ENCODE assay signal across 25 cellular contexts in genomic region chr9:95890594-95890993, GRCh38.
"Had no signal": no experiment of that assay in that cellular context is flagged by ENCODE, and none has a peak within 500 bp of the region (broad histone marks: within the 10 kb centered on the region; RNA-seq: fewer than 3 reads in every experiment).

No MANE protein-coding gene starts in this region.

- ATAC-seq: left colon; left lung; lower lobe of right lung; natural killer cell treated with Interleukin-12 subunit alpha and Interleukin-12 subunit beta and Interleukin-15 and Interleukin-18, amount 100 ng/mL, for 72 hours; sciatic nerve; stimulated activated naive B cell treated with anti-CD40 and anti-IgM and Interleukin-4, amounts not matched to agents 10 μg/mL and 1 μg/mL and 100 μg/mL, for 72 hours; stimulated activated naive CD8-positive, alpha-beta T cell treated with anti-CD3 and anti-CD28 coated beads, Interleukin-15, Interleukin-2, amounts not matched to agents 100 U/mL and 50 U/mL, for 24 hours had no signal

- H3K27ac ChIP-seq: left lung, lower lobe of right lung, ovary, right atrium auricular region, skin epidermis, stomach, testis, thyroid gland, transverse colon, upper lobe of left lung, vagina had no signal

- H3K9me3 Mint-ChIP-seq: natural killer cell treated with Interleukin-12 subunit alpha and Interleukin-12 subunit beta and Interleukin-15 and Interleukin-18, amount 100 ng/mL, for 72 hours; stimulated activated naive B cell treated with anti-CD40 and anti-IgM and Interleukin-4, amounts not matched to agents 10 μg/mL and 1 μg/mL and 100 μg/mL, for 72 hours had no signal

- FAIRE-seq: kidney had no signal

- DNase-seq: immature natural killer cell; kidney; left colon; left lung; lower lobe of right lung; mammary epithelial cell; mesenchymal stem cell; ovary; stimulated activated CD4-positive, alpha-beta T cell treated with anti-CD3 and anti-CD28 coated beads, Interleukin-12 subunit alpha, Interleukin-12 subunit beta, amount 100 ng/mL, for 4 hours; stimulated activated CD4-positive, alpha-beta T cell treated with anti-CD3 and anti-CD28 coated beads, Interleukin-15, amount 100 ng/mL, for 24 hours; stimulated activated CD4-positive, alpha-beta T cell treated with anti-CD3 and anti-CD28 coated beads, Interleukin-2, amount 100 ng/mL, for 24 hours; stimulated activated CD4-positive, alpha-beta T cell treated with anti-CD3 and anti-CD28 coated beads, Interleukin-4, amount 100 ng/mL, for 1 hour; stimulated activated naive B cell treated with anti-CD40 and anti-IgM and Interleukin-4, amounts not matched to agents 10 μg/mL and 1 μg/mL and 100 μg/mL, for 72 hours; stimulated activated naive CD8-positive, alpha-beta T cell treated with anti-CD3 and anti-CD28 coated beads, Interleukin-15, Interleukin-2, amounts not matched to agents 100 U/mL and 50 U/mL, for 24 hours; stomach; testis; thyroid gland; transverse colon; upper lobe of left lung had no signal

- H3K27me3 ChIP-seq: left lung, ovary, right atrium auricular region, stomach, testis, thyroid gland, transverse colon, upper lobe of left lung, vagina had no signal

- H3K27ac Mint-ChIP-seq: immature natural killer cell; natural killer cell treated with Interleukin-12 subunit alpha and Interleukin-12 subunit beta and Interleukin-15 and Interleukin-18, amount 100 ng/mL, for 72 hours; progenitor cell of endocrine pancreas; stimulated activated naive B cell treated with anti-CD40 and anti-IgM and Interleukin-4, amounts not matched to agents 10 μg/mL and 1 μg/mL and 100 μg/mL, for 72 hours had no signal

- H3K27me3 Mint-ChIP-seq: natural killer cell treated with Interleukin-12 subunit alpha and Interleukin-12 subunit beta and Interleukin-15 and Interleukin-18, amount 100 ng/mL, for 72 hours; progenitor cell of endocrine pancreas; stimulated activated naive B cell treated with anti-CD40 and anti-IgM and Interleukin-4, amounts not matched to agents 10 μg/mL and 1 μg/mL and 100 μg/mL, for 72 hours had no signal

- H3K4me3 Mint-ChIP-seq: immature natural killer cell; natural killer cell treated with Interleukin-12 subunit alpha and Interleukin-12 subunit beta and Interleukin-15 and Interleukin-18, amount 100 ng/mL, for 72 hours; stimulated activated naive B cell treated with anti-CD40 and anti-IgM and Interleukin-4, amounts not matched to agents 10 μg/mL and 1 μg/mL and 100 μg/mL, for 72 hours had no signal

- H3K9me3 ChIP-seq: ovary, testis, thyroid gland, transverse colon, vagina had no signal
